ENCODE assay signal across 10 cellular contexts in genomic region chr2:176093145-176093888, GRCh38. TPM values are rescaled to one million over a fixed set of nuclear protein-coding genes. Genes with fewer than 3 reads are reported as not detected.
DNase-seq lines count a peak whose midpoint lies in the region; ATAC-seq, FAIRE-seq and TF ChIP-seq lines count a peak whose summit lies in the region.
"Had no signal": no experiment of that assay in that cellular context is flagged by ENCODE, and none has a peak within 500 bp of the region (broad histone marks: within the 10 kb centered on the region; RNA-seq: fewer than 3 reads in every experiment).

No MANE protein-coding gene starts in this region.

- H3K27ac Mint-ChIP-seq in GM23338 (no peak overlapping the region), activated B cell treated with CpG ODN at 0.5 μM for 24 hours (peak overlapping the region; percentile 12), naive B cell (peak overlapping the region in 5 of 6 donors; percentile 58 to 84 (median 72))

- peak in 1 of 2 experiments; percentile 20; a peak in 1 of 4 replicates for TF ChIP-seq CTCF in GM23338 (conservative IDR thresholded peaks at IDR 0.05; ENCODE audit: low read depth in 2 of 2)
- TF ChIP-seq CTCF in activated B cell treated with CpG ODN at 0.5 μM for 24 hours (IDR thresholded peaks at IDR 0.05), result no peak

- H3K4me3 Mint-ChIP-seq in GM23338 (peak overlapping the region; percentile 54), activated B cell treated with CpG ODN at 0.5 μM for 24 hours (no peak overlapping the region), naive B cell (peak overlapping the region; percentile 20 to 72 (median 40))

- DNase-seq in GM23338 (ENCODE audit: low spot score) (no peak), activated B cell treated with CpG ODN at 0.5 μM for 24 hours (no peak), naive B cell (no peak), NAMALWA (ENCODE audit: low spot score) (no peak), GM12891 (ENCODE audit: insufficient read length, low spot score) (no peak), OCI-M2 (lab: John Stamatoyannopoulos, UW; ENCODE audit: unreplicated experiment) (no peak)

- H3K9me3 ChIP-seq in BLaER1, result peaks cover 22% of the 10 kb centered on the region

- no peak overlapping the region for H3K27ac ChIP-seq in BLaER1
- H3K27ac ChIP-seq in GM23338 (ENCODE audit: low read depth), result no peak overlapping the region

- H3K79me2 ChIP-seq in GM23338 (replicated peaks; ENCODE audit: insufficient read depth), result no peaks in the 10 kb centered on the region

- no peak for TF ChIP-seq POLR2A in GM12891 (IDR thresholded peaks at IDR 0.05; ENCODE audit: low read depth, low read length)

- H3K9me3 Mint-ChIP-seq in GM23338 (peaks cover 4% of the 10 kb centered on the region; the same call in 2 of the 3 replicates), activated B cell treated with CpG ODN at 0.5 μM for 24 hours (no peaks in the 10 kb centered on the region), naive B cell (peaks cover 0 to 34% (median 18%) of the 10 kb centered on the region in 7 donors)

- peak overlapping the region; percentile 12; the same call in 1 of the 2 replicates for H3K4me3 ChIP-seq in BLaER1
- peak overlapping the region; percentile 47 for H3K4me3 ChIP-seq in GM23338

- H4K20me1 ChIP-seq in BLaER1, result peaks cover 96% of the 10 kb centered on the region
- H4K20me1 ChIP-seq in GM23338 (replicated peaks; ENCODE audit: insufficient read depth), result peaks cover 33% of the 10 kb centered on the region

- POLR2A ChIA-PET in activated B cell treated with CpG ODN at 0.5 μM for 24 hours (lab: Charles Lee), result no interaction called here

- peaks cover 9% of the 10 kb centered on the region for H3K4me1 ChIP-seq in BLaER1
- H3K4me1 ChIP-seq in GM23338 (ENCODE audit: insufficient read depth), result peaks cover 49% of the 10 kb centered on the region

- H3K4me1 Mint-ChIP-seq in GM23338 (peaks cover 39% of the 10 kb centered on the region), activated B cell treated with CpG ODN at 0.5 μM for 24 hours (peaks cover 27% of the 10 kb centered on the region), naive B cell (peaks cover 29 to 30% (median 30%) of the 10 kb centered on the region in 3 donors)

- peaks cover 100% of the 10 kb centered on the region for H3K27me3 ChIP-seq in BLaER1
- peaks cover 94% of the 10 kb centered on the region for H3K27me3 ChIP-seq in GM23338 (ENCODE audit: insufficient read depth)

- ATAC-seq in GM23338, result peak; percentile 1; the same call in 1 of the 3 replicates
- ATAC-seq in activated B cell treated with CpG ODN at 0.5 μM for 24 hours (ENCODE audit: low read depth), result no peak
- ATAC-seq in naive B cell (ENCODE audit: low read depth in 2 of 2), result no peak
- no peak for ATAC-seq in HG03378 (IDR thresholded peaks at IDR 0.05; ENCODE audit: unreplicated experiment)

- CTCF ChIA-PET in activated B cell treated with CpG ODN at 0.5 μM for 24 hours (lab: Charles Lee), result no interaction called here

- no peak overlapping the region; the same call in 1 of the 2 replicates for H3K4me2 ChIP-seq in BLaER1
- H3K4me2 ChIP-seq in GM23338, result peak overlapping the region; percentile 76

- intact Hi-C loops in activated B cell treated with CpG ODN at 0.5 μM for 24 hours (cut with micrococcal nuclease), result loop anchor here (10.0 kb wide), 1 partner anchor 1059 kb away; no protein-coding TSS in a partner anchor

- FAIRE-seq in GM12891 (lab: Jason Lieb, UNC), result no peak

- H2AFZ ChIP-seq in GM23338, result peak overlapping the region; percentile 38; the same call in 1 of the 2 replicates

- H3K36me3 Mint-ChIP-seq in GM23338 (ENCODE audit: low read depth) (no peaks in the 10 kb centered on the region; the same call in 2 of the 3 replicates), activated B cell treated with CpG ODN at 0.5 μM for 24 hours (ENCODE audit: low read depth) (no peaks in the 10 kb centered on the region), naive B cell (peaks cover 0 to 7% of the 10 kb centered on the region in 2 donors)

- peaks cover 47% of the 10 kb centered on the region for H3F3A ChIP-seq in GM23338 (replicated peaks; ENCODE audit: low read depth)

- no peaks in the 10 kb centered on the region for H3K36me3 ChIP-seq in BLaER1
- no peaks in the 10 kb centered on the region for H3K36me3 ChIP-seq in GM23338 (ENCODE audit: insufficient read depth)

- no peak overlapping the region for H3K9ac ChIP-seq in BLaER1

- H3K27me3 Mint-ChIP-seq in GM23338 (ENCODE audit: insufficient read depth, low read depth, poor library complexity) (peaks cover 95% of the 10 kb centered on the region), activated B cell treated with CpG ODN at 0.5 μM for 24 hours (peaks cover 81% of the 10 kb centered on the region), naive B cell (peaks cover 78 to 89% (median 87%) of the 10 kb centered on the region in 3 donors)

- H3K9me2 ChIP-seq in GM23338 (ENCODE audit: insufficient read depth), result no peaks in the 10 kb centered on the region

TF ChIP-seq in GM23338, 12 proteins besides CTCF, POLR2A, EP300 and RAD21:
- TF ChIP-seq EZH2phosphoT487 (IDR thresholded peaks at IDR 0.05; ENCODE audit: unreplicated experiment) (peak; percentile 53), NANOG (IDR thresholded peaks at IDR 0.05; ENCODE audit: borderline replicate concordance) (no peak), EZH2 (IDR thresholded peaks at IDR 0.05; ENCODE audit: low read depth, unreplicated experiment) (peak; percentile 73)

TF ChIP-seq in GM12891, 5 proteins besides CTCF, POLR2A, EP300 and RAD21:
- no peak for TF ChIP-seq POLR2AphosphoS5 (IDR thresholded peaks at IDR 0.05; ENCODE audit: low read depth, low read length)
- no peak for TF ChIP-seq SPI1 (IDR thresholded peaks at IDR 0.05; ENCODE audit: low read depth, low read length)
- TF ChIP-seq TAF1 (IDR thresholded peaks at IDR 0.05; ENCODE audit: low read depth, low read length), result no peak
- TF ChIP-seq POU2F2 (IDR thresholded peaks at IDR 0.05; ENCODE audit: low read depth, low read length), result no peak
- TF ChIP-seq PAX5 (IDR thresholded peaks at IDR 0.05; ENCODE audit: insufficient read depth, low read length, severe bottlenecking), result no peak

RNA-seq across cellular contexts. Expression of gene HOXD13, which starts 0.8 kb away (rescaled TPM):
- total RNA-seq in GM23338 (2014; rRNA removed; shearing (Covaris generic)), result 0.47 TPM in 1 of 2 replicates, not detected in the other
- polyA plus RNA-seq in GM23338 (2016; fragmentation: Nextera tagmentation; extraction: Ambion mirVana), result not detected in 2 replicates
- not detected in 2 replicates for total RNA-seq in activated B cell treated with CpG ODN at 0.5 μM for 24 hours
- not detected for polyA plus RNA-seq in naive B cell (ENCODE audit: low read depth in 6 of 6)
- polyA plus RNA-seq in GM12891 (2012; ENCODE audit: low read depth, missing spikeins), result not detected
- total RNA-seq: epithelial cell of proximal tubule; T-helper 1 cell treated with Interleukin-12 subunit alpha and Interleukin-12 subunit beta and Interleukin-4 antibody, amounts not matched to agents 30 ng/mL and 1 ng/mL, for 36 hours had no signal

RNA-seq across cellular contexts. Expression of gene HOXD12, which starts 6.3 kb away (rescaled TPM):
- not detected in 2 replicates for total RNA-seq in GM23338 (2014; rRNA removed; shearing (Covaris generic))
- polyA plus RNA-seq in GM23338 (2016; fragmentation: Nextera tagmentation; extraction: Ambion mirVana) (not detected in 2 replicates), naive B cell (ENCODE audit: low read depth in 6 of 6) (not detected)
- total RNA-seq in activated B cell treated with CpG ODN at 0.5 μM for 24 hours, result not detected in 2 replicates
- polyA plus RNA-seq in GM12891 (2012; ENCODE audit: low read depth, missing spikeins), result not detected
- total RNA-seq: epithelial cell of proximal tubule; T-helper 1 cell treated with Interleukin-12 subunit alpha and Interleukin-12 subunit beta and Interleukin-4 antibody, amounts not matched to agents 30 ng/mL and 1 ng/mL, for 36 hours had no signal

RNA-seq across cellular contexts. Expression of gene EVX2, which starts 9.6 kb away (rescaled TPM):
- total RNA-seq in GM23338 (2014; rRNA removed; shearing (Covaris generic)), result 0.03 and 0.04 TPM in 2 replicates
- polyA plus RNA-seq in GM23338 (2016; fragmentation: Nextera tagmentation; extraction: Ambion mirVana) (not detected in 2 replicates), naive B cell (ENCODE audit: low read depth in 6 of 6) (not detected)
- total RNA-seq in activated B cell treated with CpG ODN at 0.5 μM for 24 hours, result not detected in 2 replicates
- polyA plus RNA-seq in GM12891 (2012; ENCODE audit: low read depth, missing spikeins), result not detected
- total RNA-seq: epithelial cell of proximal tubule; T-helper 1 cell treated with Interleukin-12 subunit alpha and Interleukin-12 subunit beta and Interleukin-4 antibody, amounts not matched to agents 30 ng/mL and 1 ng/mL, for 36 hours had no signal

RNA-seq across cellular contexts. Expression of gene HOXD11, which starts 13.8 kb away (rescaled TPM):
- not detected in 2 replicates for total RNA-seq in GM23338 (2014; rRNA removed; shearing (Covaris generic))
- polyA plus RNA-seq in GM23338 (2016; fragmentation: Nextera tagmentation; extraction: Ambion mirVana), result not detected in 2 replicates
- total RNA-seq in activated B cell treated with CpG ODN at 0.5 μM for 24 hours, result not detected in 2 replicates
- not detected for polyA plus RNA-seq in naive B cell (ENCODE audit: low read depth in 6 of 6)
- 0.09 TPM for polyA plus RNA-seq in GM12891 (2012; ENCODE audit: low read depth, missing spikeins)
- total RNA-seq: T-helper 1 cell treated with Interleukin-12 subunit alpha and Interleukin-12 subunit beta and Interleukin-4 antibody, amounts not matched to agents 30 ng/mL and 1 ng/mL, for 36 hours had no signal

RNA-seq across cellular contexts. Expression of gene HOXD10, which starts 23.3 kb away (rescaled TPM):
- total RNA-seq in GM23338 (2014; rRNA removed; shearing (Covaris generic)), result not detected in 2 replicates
- not detected in 2 replicates for polyA plus RNA-seq in GM23338 (2016; fragmentation: Nextera tagmentation; extraction: Ambion mirVana)
- not detected in 2 replicates for total RNA-seq in activated B cell treated with CpG ODN at 0.5 μM for 24 hours
- not detected for polyA plus RNA-seq in naive B cell (ENCODE audit: low read depth in 6 of 6)
- not detected for polyA plus RNA-seq in GM12891 (2012; ENCODE audit: low read depth, missing spikeins)
- total RNA-seq: T-helper 1 cell treated with Interleukin-12 subunit alpha and Interleukin-12 subunit beta and Interleukin-4 antibody, amounts not matched to agents 30 ng/mL and 1 ng/mL, for 36 hours had no signal
